In the genomic region with DNA sequence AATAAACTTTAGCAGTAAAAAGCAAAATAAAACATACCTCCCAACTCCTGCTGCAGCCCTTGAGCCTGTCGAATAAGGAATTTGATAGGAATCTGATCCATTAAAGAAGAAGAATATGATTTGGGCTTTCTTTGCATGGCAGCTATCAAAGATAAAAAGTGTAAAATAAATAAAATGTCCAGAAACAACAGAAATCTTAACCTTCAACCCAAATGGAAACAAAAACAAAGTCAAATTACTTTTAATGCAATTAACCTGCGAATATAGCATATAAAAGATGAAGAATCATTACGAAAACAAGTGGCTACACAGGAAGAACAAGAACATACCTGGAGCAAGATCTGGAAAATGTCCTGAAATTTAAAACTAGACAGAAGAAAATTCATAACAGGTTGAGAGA, we compare ENCODE assay signal across 2 cellular contexts.
A peak's percentile ranks its signal among the peaks of the same experiment; 100 is the strongest.
TF ChIP-seq lines count a peak whose summit lies in the region.

No MANE protein-coding gene starts in this region.

TF ChIP-seq in GM12878, 131 proteins besides CTCF, POLR2A, EP300 and RAD21:
- TF ChIP-seq, protein P1, sequence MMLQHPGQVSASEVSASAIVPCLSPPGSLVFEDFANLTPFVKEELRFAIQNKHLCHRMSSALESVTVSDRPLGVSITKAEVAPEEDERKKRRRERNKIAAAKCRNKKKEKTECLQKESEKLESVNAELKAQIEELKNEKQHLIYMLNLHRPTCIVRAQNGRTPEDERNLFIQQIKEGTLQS (IDR thresholded peaks at IDR 0.05; ENCODE audit: borderline replicate concordance, extremely low read depth, low read depth, low read length) = no peak
- peak in 1 of 2 experiments; percentile 94; a peak in 2 of 4 replicates for TF ChIP-seq ETV6 (conservative IDR thresholded peaks at IDR 0.05 in 1 of 2, IDR thresholded peaks at IDR 0.05 in 1 of 2; ENCODE audit: borderline replicate concordance in 1 of 2, low read depth in 1 of 2)
- TF ChIP-seq NFXL1 (IDR thresholded peaks at IDR 0.05; ENCODE audit: borderline replicate concordance) = 0 out of 2 replicates have a peak, but pooled peaks have one; percentile 15

TF ChIP-seq in K562, 482 proteins besides CTCF, POLR2A, EP300 and RAD21:
- no peak for TF ChIP-seq RBM25 (IDR thresholded peaks at IDR 0.05; ENCODE audit: low read depth, low read length, severe bottlenecking)
- TF ChIP-seq, protein P2, sequence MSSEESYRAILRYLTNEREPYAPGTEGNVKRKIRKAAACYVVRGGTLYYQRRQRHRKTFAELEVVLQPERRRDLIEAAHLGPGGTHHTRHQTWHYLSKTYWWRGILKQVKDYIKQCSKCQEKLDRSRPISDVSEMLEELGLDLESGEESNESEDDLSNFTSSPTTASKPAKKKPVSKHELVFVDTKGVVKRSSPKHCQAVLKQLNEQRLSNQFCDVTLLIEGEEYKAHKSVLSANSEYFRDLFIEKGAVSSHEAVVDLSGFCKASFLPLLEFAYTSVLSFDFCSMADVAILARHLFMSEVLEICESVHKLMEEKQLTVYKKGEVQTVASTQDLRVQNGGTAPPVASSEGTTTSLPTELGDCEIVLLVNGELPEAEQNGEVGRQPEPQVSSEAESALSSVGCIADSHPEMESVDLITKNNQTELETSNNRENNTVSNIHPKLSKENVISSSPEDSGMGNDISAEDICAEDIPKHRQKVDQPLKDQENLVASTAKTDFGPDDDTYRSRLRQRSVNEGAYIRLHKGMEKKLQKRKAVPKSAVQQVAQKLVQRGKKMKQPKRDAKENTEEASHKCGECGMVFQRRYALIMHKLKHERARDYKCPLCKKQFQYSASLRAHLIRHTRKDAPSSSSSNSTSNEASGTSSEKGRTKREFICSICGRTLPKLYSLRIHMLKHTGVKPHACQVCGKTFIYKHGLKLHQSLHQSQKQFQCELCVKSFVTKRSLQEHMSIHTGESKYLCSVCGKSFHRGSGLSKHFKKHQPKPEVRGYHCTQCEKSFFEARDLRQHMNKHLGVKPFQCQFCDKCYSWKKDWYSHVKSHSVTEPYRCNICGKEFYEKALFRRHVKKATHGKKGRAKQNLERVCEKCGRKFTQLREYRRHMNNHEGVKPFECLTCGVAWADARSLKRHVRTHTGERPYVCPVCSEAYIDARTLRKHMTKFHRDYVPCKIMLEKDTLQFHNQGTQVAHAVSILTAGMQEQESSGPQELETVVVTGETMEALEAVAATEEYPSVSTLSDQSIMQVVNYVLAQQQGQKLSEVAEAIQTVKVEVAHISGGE (CRISPR knock-in tag; IDR thresholded peaks at IDR 0.05) = peak in 1 of 3 experiments; percentile 56; a peak in 1 of 6 replicates
- TF ChIP-seq EWSR1 (IDR thresholded peaks at IDR 0.05; ENCODE audit: borderline replicate concordance, low read depth, partially characterized antibody) = peak; percentile 64
- TF ChIP-seq CSDE1 (IDR thresholded peaks at IDR 0.05) = no peak
